26 cellular contexts compared by ENCODE assay signal in genomic region chr3:144502398-144502797, GRCh38.
"Had no signal": no experiment of that assay in that cellular context is flagged by ENCODE, and none has a peak within 500 bp of the region (broad histone marks: within the 10 kb centered on the region; RNA-seq: fewer than 3 reads in every experiment).

No MANE protein-coding gene starts in this region.

- H3K27me3 Mint-ChIP-seq: naive B cell had no signal

- H3K27ac Mint-ChIP-seq: immature natural killer cell; naive B cell; stimulated activated naive B cell treated with anti-CD40 and anti-IgM and Interleukin-4, amounts not matched to agents 10 μg/mL and 1 μg/mL and 100 μg/mL, for 72 hours had no signal

- H3K4me3 Mint-ChIP-seq: immature natural killer cell; naive B cell; neural crest cell; stimulated activated naive B cell treated with anti-CD40 and anti-IgM and Interleukin-4, amounts not matched to agents 10 μg/mL and 1 μg/mL and 100 μg/mL, for 72 hours had no signal

- H3K9me3 Mint-ChIP-seq: naive B cell; neural crest cell; stimulated activated naive B cell treated with anti-CD40 and anti-IgM and Interleukin-4, amounts not matched to agents 10 μg/mL and 1 μg/mL and 100 μg/mL, for 72 hours had no signal

- H3K4me3 ChIP-seq: coronary artery, gastroesophageal sphincter, lung, pancreas, psoas muscle, spleen, stomach, thoracic aorta, transverse colon had no signal

- DNase-seq: effector CD8-positive, alpha-beta T cell; glutamatergic neuron; immature natural killer cell; kidney; left cardiac atrium; left ventricle myocardium superior; mesenchymal stem cell; naive B cell; occipital lobe; pancreas; psoas muscle; spleen; stimulated activated CD4-positive, alpha-beta T cell treated with anti-CD3 and anti-CD28 coated beads, Interleukin-15, amount 100 ng/mL, for 24 hours; stimulated activated CD4-positive, alpha-beta T cell treated with anti-CD3 and anti-CD28 coated beads, Interleukin-1b, Interleukin-23, amount 100 ng/mL, for 48 hours; stimulated activated CD4-positive, alpha-beta T cell treated with anti-CD3 and anti-CD28 coated beads, Interleukin-4, amount 100 ng/mL, for 24 hours; stimulated activated naive B cell treated with anti-CD40 and anti-IgM and Interleukin-4, amounts not matched to agents 10 μg/mL and 1 μg/mL and 100 μg/mL, for 72 hours; stomach; substantia nigra; transverse colon had no signal

- H3K4me1 Mint-ChIP-seq: immature natural killer cell; naive B cell; neural crest cell; stimulated activated naive B cell treated with anti-CD40 and anti-IgM and Interleukin-4, amounts not matched to agents 10 μg/mL and 1 μg/mL and 100 μg/mL, for 72 hours had no signal

- H3K27ac ChIP-seq: coronary artery, gastroesophageal sphincter, pancreas, psoas muscle, spleen, stomach, thoracic aorta, transverse colon had no signal

- ATAC-seq: esophagus mucosa; gastroesophageal sphincter; left cardiac atrium; left ventricle myocardium superior; pancreas; psoas muscle; sciatic nerve; stimulated activated naive B cell treated with anti-CD40 and anti-IgM and Interleukin-4, amounts not matched to agents 10 μg/mL and 1 μg/mL and 100 μg/mL, for 72 hours had no signal

- H3K27me3 ChIP-seq: gastroesophageal sphincter, pancreas, spleen, stomach, transverse colon had no signal

- H3K4me1 ChIP-seq: gastroesophageal sphincter, pancreas, psoas muscle, spleen, stomach, transverse colon had no signal

- H3K36me3 ChIP-seq: gastroesophageal sphincter, pancreas, spleen, stomach, thoracic aorta, transverse colon had no signal

- H3K36me3 Mint-ChIP-seq: immature natural killer cell; naive B cell; stimulated activated naive B cell treated with anti-CD40 and anti-IgM and Interleukin-4, amounts not matched to agents 10 μg/mL and 1 μg/mL and 100 μg/mL, for 72 hours had no signal

- H3K9me3 ChIP-seq: gastroesophageal sphincter, pancreas, psoas muscle, spleen, stomach, thoracic aorta, transverse colon had no signal
